Comparison of ENCODE assay signal across 22 cellular contexts in genomic region chr3:132872711-132873110, GRCh38.
DNase-seq lines count a peak whose midpoint lies in the region; ATAC-seq and TF ChIP-seq lines count a peak whose summit lies in the region.
"Had no signal": no experiment of that assay in that cellular context is flagged by ENCODE, and none has a peak within 500 bp of the region (broad histone marks: within the 10 kb centered on the region; RNA-seq: fewer than 3 reads in every experiment).

No MANE protein-coding gene starts in this region.

- no peak overlapping the region for H3K4me3 ChIP-seq in sigmoid colon
- H3K4me3 ChIP-seq: A549; BLaER1 treated with 17β-estradiol and CSF1 and Interleukin-3, amounts not matched to agents 10 nM and 100 nM; HAP-1 had no signal

- H3K27me3 Mint-ChIP-seq in activated T-cell treated with anti-CD3 and anti-CD28 coated beads, Interleukin-2, amount 50 U/mL, for 72 hours (ENCODE audit: low read depth): no peaks in the 10 kb centered on the region
- H3K27me3 Mint-ChIP-seq in activated T-cell treated with anti-CD3 and anti-CD28 coated beads, Interleukin-2, amount 50 U/mL, for 24 hours: peaks cover 19% of the 10 kb centered on the region

- TF ChIP-seq CTCF in sigmoid colon (IDR thresholded peaks at IDR 0.05): no peak

- TF ChIP-seq EP300 in sigmoid colon (IDR thresholded peaks at IDR 0.05): no peak

- no peaks in the 10 kb centered on the region for H3K4me1 Mint-ChIP-seq in activated T-cell treated with anti-CD3 and anti-CD28 coated beads, Interleukin-2, amount 50 U/mL, for 72 hours (ENCODE audit: low read depth)
- no peaks in the 10 kb centered on the region for H3K4me1 Mint-ChIP-seq in activated T-cell treated with anti-CD3 and anti-CD28 coated beads, Interleukin-2, amount 50 U/mL, for 24 hours (ENCODE audit: low read depth)
- H3K4me1 Mint-ChIP-seq: CD14-positive monocyte; CD8-positive, alpha-beta memory T cell had no signal

- no peak for ATAC-seq in activated T-cell treated with anti-CD3 and anti-CD28 coated beads, Interleukin-2, amount 50 U/mL, for 72 hours (replicated peaks in 1 of 2)
- ATAC-seq: A549 had no signal

- H3K36me3 ChIP-seq in sigmoid colon: no peaks in the 10 kb centered on the region
- H3K36me3 ChIP-seq: BE2C; BLaER1 treated with 17β-estradiol and CSF1 and Interleukin-3, amounts not matched to agents 10 nM and 100 nM; HAP-1 had no signal

- WGBS in sigmoid colon, 2 donors: 24 to 47% methylated on average over 1 of the region's 1 CpG

- no peak overlapping the region for H3K27ac ChIP-seq in sigmoid colon
- H3K27ac ChIP-seq: A549; BLaER1 treated with 17β-estradiol and CSF1 and Interleukin-3, amounts not matched to agents 10 nM and 100 nM had no signal

- H3K4me3 Mint-ChIP-seq in activated T-cell treated with anti-CD3 and anti-CD28 coated beads, Interleukin-2, amount 50 U/mL, for 72 hours: no peak overlapping the region
- H3K4me3 Mint-ChIP-seq in activated T-cell treated with anti-CD3 and anti-CD28 coated beads, Interleukin-2, amount 50 U/mL, for 24 hours: no peak overlapping the region
- H3K4me3 Mint-ChIP-seq: CD14-positive monocyte; CD4-positive, alpha-beta T cell; CD8-positive, alpha-beta memory T cell; HFFc6 had no signal

- peak; percentile 91 for DNase-seq in LHCN-M2 (ENCODE audit: low read depth)
- DNase-seq in astrocyte of the hippocampus (ENCODE audit: low read depth, low spot score): peak; percentile 16
- DNase-seq in myocyte (ENCODE audit: low read depth): peak; percentile 87
- DNase-seq in stromal cell of bone marrow (ENCODE audit: low read depth): peak; percentile 52
- DNase-seq in activated T-cell treated with anti-CD3 and anti-CD28 coated beads, Interleukin-2, amount 50 U/mL, for 72 hours: no peak
- no peak for DNase-seq in activated T-cell treated with anti-CD3 and anti-CD28 coated beads, Interleukin-2, amount 50 U/mL, for 24 hours
- no peak for DNase-seq in sigmoid colon
- DNase-seq: 8988T; ACHN; AML-193; BE2C; CD4-positive, alpha-beta T cell; CD8-positive, alpha-beta memory T cell; DMS 273 treated with DMSO at 0.1 percent for 48 hours; DMS79 treated with DMSO at 0.1 percent for 48 hours; GF-D8; GOT3; HFFc6 had no signal

- no peaks in the 10 kb centered on the region for H3K9me3 ChIP-seq in sigmoid colon
- H3K9me3 ChIP-seq: A549; BE2C; BLaER1 treated with 17β-estradiol and CSF1 and Interleukin-3, amounts not matched to agents 10 nM and 100 nM; HAP-1 had no signal

- intact Hi-C loops in sigmoid colon (cut with DNase I): no loop called here

- no peaks in the 10 kb centered on the region for H3K4me1 ChIP-seq in sigmoid colon
- H3K4me1 ChIP-seq: A549, BE2C, HAP-1 had no signal

- H3K27ac Mint-ChIP-seq in activated T-cell treated with anti-CD3 and anti-CD28 coated beads, Interleukin-2, amount 50 U/mL, for 72 hours: no peak overlapping the region
- no peak overlapping the region for H3K27ac Mint-ChIP-seq in activated T-cell treated with anti-CD3 and anti-CD28 coated beads, Interleukin-2, amount 50 U/mL, for 24 hours
- H3K27ac Mint-ChIP-seq: CD14-positive monocyte; CD4-positive, alpha-beta T cell; CD8-positive, alpha-beta memory T cell; HFFc6 had no signal

- H3K9me3 Mint-ChIP-seq in activated T-cell treated with anti-CD3 and anti-CD28 coated beads, Interleukin-2, amount 50 U/mL, for 72 hours: no peaks in the 10 kb centered on the region
- H3K9me3 Mint-ChIP-seq in activated T-cell treated with anti-CD3 and anti-CD28 coated beads, Interleukin-2, amount 50 U/mL, for 24 hours: no peaks in the 10 kb centered on the region
- H3K9me3 Mint-ChIP-seq: CD4-positive, alpha-beta T cell; CD8-positive, alpha-beta memory T cell had no signal

- H3K36me3 Mint-ChIP-seq in activated T-cell treated with anti-CD3 and anti-CD28 coated beads, Interleukin-2, amount 50 U/mL, for 72 hours (ENCODE audit: insufficient read depth in 2 of 2): no peaks in the 10 kb centered on the region
- H3K36me3 Mint-ChIP-seq in activated T-cell treated with anti-CD3 and anti-CD28 coated beads, Interleukin-2, amount 50 U/mL, for 24 hours (ENCODE audit: low read depth): no peaks in the 10 kb centered on the region
- H3K36me3 Mint-ChIP-seq: CD14-positive monocyte had no signal

- no peaks in the 10 kb centered on the region for H3K27me3 ChIP-seq in sigmoid colon
- H3K27me3 ChIP-seq: BE2C; BLaER1 treated with 17β-estradiol and CSF1 and Interleukin-3, amounts not matched to agents 10 nM and 100 nM had no signal

- no peak for TF ChIP-seq POLR2A in sigmoid colon (IDR thresholded peaks at IDR 0.05)

Comparison
In these comparisons a context has a peak if more than half of its experiments do, and no peak if none do; other contexts are left out.
1. DNase-seq: peak in LHCN-M2 (single experiment), astrocyte of the hippocampus (single experiment), myocyte (single experiment) and stromal cell of bone marrow (single experiment); none in activated T-cell treated with anti-CD3 and anti-CD28 coated beads, Interleukin-2, amount 50 U/mL, for 72 hours (0 of 2), activated T-cell treated with anti-CD3 and anti-CD28 coated beads, Interleukin-2, amount 50 U/mL, for 24 hours (single experiment) and sigmoid colon (single experiment).